ENCODE assay signal across 22 cellular contexts in genomic region chr7:131383937-131384635, GRCh38. TPM values are rescaled to one million over a fixed set of nuclear protein-coding genes. Genes with fewer than 3 reads are reported as not detected.
A peak's percentile ranks its signal among the peaks of the same experiment; 100 is the strongest.
DNase-seq lines count a peak whose midpoint lies in the region; ATAC-seq and TF ChIP-seq lines count a peak whose summit lies in the region.
"Had no signal": no experiment of that assay in that cellular context is flagged by ENCODE, and none has a peak within 500 bp of the region (broad histone marks: within the 10 kb centered on the region; RNA-seq: fewer than 3 reads in every experiment).

No MANE protein-coding gene starts in this region.

- no peak overlapping the region for H3K4me3 Mint-ChIP-seq in glutamatergic neuron (ENCODE audit: unreplicated experiment)
- H3K4me3 Mint-ChIP-seq: natural killer cell, type B pancreatic cell had no signal

- no peak for TF ChIP-seq POLR2A in heart left ventricle (IDR thresholded peaks at IDR 0.05)

- H3K27me3 Mint-ChIP-seq in glutamatergic neuron (ENCODE audit: unreplicated experiment), result no peaks in the 10 kb centered on the region
- H3K27me3 Mint-ChIP-seq: type B pancreatic cell had no signal

- POLR2A ChIA-PET in OCI-LY7 (lab: Charles Lee), result interaction anchor here (0.7 kb wide), 3 partner anchors 16 to 143 kb away, joined by 3 read pairs; no protein-coding TSS in a partner anchor

- CTCF ChIA-PET in OCI-LY7 (lab: Charles Lee; ENCODE audit: unreplicated experiment), result no interaction called here

- H3K4me2 ChIP-seq in OCI-LY7 (ENCODE audit: low read length), result no peak overlapping the region

- H3K27me3 ChIP-seq in cardiac muscle cell (no peaks in the 10 kb centered on the region), heart left ventricle (no peaks in the 10 kb centered on the region), HUES6 (ENCODE audit: control insufficient read depth, insufficient read depth, low read length) (no peaks in the 10 kb centered on the region)
- H3K27me3 ChIP-seq: brain microvascular endothelial cell, MG63, ovary had no signal

- H3K27ac ChIP-seq in cardiac muscle cell, result peak overlapping the region; percentile 24
- H3K27ac ChIP-seq in heart left ventricle, result no peak overlapping the region
- 0 out of 2 replicates have a peak overlapping the region, but pooled peaks have one; percentile 25 for H3K27ac ChIP-seq in HUES6 (ENCODE audit: low read depth, low read length)
- no peak overlapping the region for H3K27ac ChIP-seq in OCI-LY7 (ENCODE audit: low read depth, low read length, poor library complexity, severe bottlenecking)
- H3K27ac ChIP-seq: brain microvascular endothelial cell, ovary had no signal

- 85 to 98% (median 94%) methylated on average over 2 of the region's 2 CpGs for WGBS in heart left ventricle, 4 donors

- no peak for ATAC-seq in heart left ventricle
- ATAC-seq: GM12878, left ventricle myocardium superior, right cardiac atrium had no signal

- no peaks in the 10 kb centered on the region for H4K20me1 ChIP-seq in OCI-LY7 (ENCODE audit: insufficient read depth, low read length)

- H3K9me3 ChIP-seq in cardiac muscle cell (ENCODE audit: low read depth) (no peaks in the 10 kb centered on the region), heart left ventricle (no peaks in the 10 kb centered on the region), HUES6 (ENCODE audit: control insufficient read depth, insufficient read depth, low read depth, low read length) (no peaks in the 10 kb centered on the region), OCI-LY7 (ENCODE audit: low read length) (no peaks in the 10 kb centered on the region)
- H3K9me3 ChIP-seq: MG63, ovary had no signal

- H3K9me3 Mint-ChIP-seq in glutamatergic neuron (ENCODE audit: unreplicated experiment), result no peaks in the 10 kb centered on the region
- H3K9me3 Mint-ChIP-seq: natural killer cell, type B pancreatic cell had no signal

- DNase-seq in cardiac muscle cell (ENCODE audit: low read depth in 1 of 2, low spot score in 1 of 2) (no peak), heart left ventricle (no peak), glutamatergic neuron (no peak), OCI-LY7 (ENCODE audit: low spot score) (no peak), middle frontal gyrus (ENCODE audit: extremely low spot score, low spot score) (no peak), COLO668 (lab: John Stamatoyannopoulos, UW; ENCODE audit: unreplicated experiment) (no peak)
- DNase-seq: activated CD4-positive, alpha-beta T cell treated with anti-CD3 and anti-CD28 coated beads, Interleukin-2, amount 50 U/mL, for 1 hour; effector CD4-positive, alpha-beta T cell; left ventricle myocardium superior; MG63; midbrain; natural killer cell; NCI-H2081 treated with DMSO at 0.1 percent for 48 hours; NCI-H345; NCI-H774; ovary; right cardiac atrium; stimulated activated CD4-positive, alpha-beta T cell treated with anti-CD3 and anti-CD28 coated beads, Interleukin-2, amount 100 ng/mL, for 24 hours had no signal

- H3K36me3 ChIP-seq in cardiac muscle cell, result peaks cover 2% of the 10 kb centered on the region
- H3K36me3 ChIP-seq in heart left ventricle, result peaks cover 0 to 10% (median 4%) of the 10 kb centered on the region in 9 donors
- H3K36me3 ChIP-seq in HUES6 (ENCODE audit: control insufficient read depth, insufficient read depth, low read length), result no peaks in the 10 kb centered on the region; the same call in 1 of the 2 replicates
- peaks cover 11% of the 10 kb centered on the region; the same call in 1 of the 2 replicates for H3K36me3 ChIP-seq in OCI-LY7 (ENCODE audit: insufficient read depth, low read length)
- H3K36me3 ChIP-seq: brain microvascular endothelial cell, ovary had no signal

- H3K4me1 ChIP-seq in cardiac muscle cell (ENCODE audit: low read depth), result peaks cover 6% of the 10 kb centered on the region
- peaks cover 0 to 23% (median 5%) of the 10 kb centered on the region in 12 donors for H3K4me1 ChIP-seq in heart left ventricle
- peaks cover 4% of the 10 kb centered on the region; the same call in 1 of the 2 replicates for H3K4me1 ChIP-seq in HUES6 (ENCODE audit: control insufficient read depth, insufficient read depth, low read length)
- no peaks in the 10 kb centered on the region for H3K4me1 ChIP-seq in OCI-LY7 (ENCODE audit: insufficient read depth, low read length, poor library complexity, severe bottlenecking)

- H3K79me2 ChIP-seq in OCI-LY7 (ENCODE audit: insufficient read depth, low read depth, low read length), result peaks cover 5% of the 10 kb centered on the region; the same call in 1 of the 2 replicates

- no peak overlapping the region for H2AFZ ChIP-seq in OCI-LY7 (ENCODE audit: low read length)

- no peaks in the 10 kb centered on the region for H3K9me2 ChIP-seq in OCI-LY7 (ENCODE audit: insufficient read depth, low read length)

- intact Hi-C loops in heart left ventricle (cut with DNase I), result no loop called here
- intact Hi-C loops in OCI-LY7 (cut with micrococcal nuclease; ENCODE audit: unreplicated experiment), result no loop called here

- no peak for TF ChIP-seq CTCF in cardiac muscle cell (IDR thresholded peaks at IDR 0.05; ENCODE audit: low read depth, low read length)
- no peak for TF ChIP-seq CTCF in heart left ventricle (IDR thresholded peaks at IDR 0.05)
- no peak for TF ChIP-seq CTCF in glutamatergic neuron (IDR thresholded peaks at IDR 0.05; ENCODE audit: partially characterized antibody, unreplicated experiment)
- TF ChIP-seq CTCF in OCI-LY7 (conservative IDR thresholded peaks at IDR 0.05; ENCODE audit: low read length), result no peak

- H3K36me3 Mint-ChIP-seq in glutamatergic neuron (ENCODE audit: unreplicated experiment), result no peaks in the 10 kb centered on the region
- H3K36me3 Mint-ChIP-seq: natural killer cell had no signal

- BruUV-seq in OCI-LY7 (replicated peaks; lab: Mats Ljungman, UMichigan), result no TSS peak

- H3K9ac ChIP-seq in HUES6 (ENCODE audit: low read length), result no peak overlapping the region

- H3K4me3 ChIP-seq in cardiac muscle cell, result no peak overlapping the region
- H3K4me3 ChIP-seq in heart left ventricle, result no peak overlapping the region
- no peak overlapping the region for H3K4me3 ChIP-seq in HUES6 (ENCODE audit: low read depth, low read length)
- no peak overlapping the region for H3K4me3 ChIP-seq in OCI-LY7 (ENCODE audit: low read depth, low read length, poor library complexity, severe bottlenecking)
- H3K4me3 ChIP-seq: GM12878, MG63, ovary had no signal

- peaks cover 5% of the 10 kb centered on the region for H3K4me1 Mint-ChIP-seq in glutamatergic neuron (ENCODE audit: low read depth, unreplicated experiment)

- H3K27ac Mint-ChIP-seq in glutamatergic neuron (ENCODE audit: unreplicated experiment), result peak overlapping the region; percentile 31
- H3K27ac Mint-ChIP-seq: type B pancreatic cell had no signal

RNA-seq across cellular contexts. Expression of gene MKLN1, which starts 56.4 kb away (rescaled TPM):
- 15.5 and 26.2 TPM in 2 replicates for total RNA-seq in cardiac muscle cell
- 35.5 and 41.4 TPM in 2 replicates for polyA plus RNA-seq in cardiac muscle cell
- 10 to 100 TPM; 26.7 to 49.7 (median 42.7) TPM for total RNA-seq in heart left ventricle
- polyA plus RNA-seq in heart left ventricle, result 10 to 100 TPM; 11.5 to 16.3 TPM
- 36.7 TPM for total RNA-seq in glutamatergic neuron (ENCODE audit: unreplicated experiment)
- total RNA-seq in OCI-LY7 (2014; rRNA removed; shearing (Covaris generic)), result 10.8 and 12.1 TPM in 2 replicates
- total RNA-seq in OCI-LY7 (2022), result 54.4 and 56.6 TPM in 2 replicates

Comparison
In these comparisons a context has a peak if more than half of its experiments do, and no peak if none do; other contexts are left out.
1. H3K27ac ChIP-seq: peak in cardiac muscle cell (single experiment) and HUES6 (single experiment); none in heart left ventricle (0 of 12) and OCI-LY7 (single experiment).